ENCODE assay signal across 1 cellular context in the genomic region with DNA sequence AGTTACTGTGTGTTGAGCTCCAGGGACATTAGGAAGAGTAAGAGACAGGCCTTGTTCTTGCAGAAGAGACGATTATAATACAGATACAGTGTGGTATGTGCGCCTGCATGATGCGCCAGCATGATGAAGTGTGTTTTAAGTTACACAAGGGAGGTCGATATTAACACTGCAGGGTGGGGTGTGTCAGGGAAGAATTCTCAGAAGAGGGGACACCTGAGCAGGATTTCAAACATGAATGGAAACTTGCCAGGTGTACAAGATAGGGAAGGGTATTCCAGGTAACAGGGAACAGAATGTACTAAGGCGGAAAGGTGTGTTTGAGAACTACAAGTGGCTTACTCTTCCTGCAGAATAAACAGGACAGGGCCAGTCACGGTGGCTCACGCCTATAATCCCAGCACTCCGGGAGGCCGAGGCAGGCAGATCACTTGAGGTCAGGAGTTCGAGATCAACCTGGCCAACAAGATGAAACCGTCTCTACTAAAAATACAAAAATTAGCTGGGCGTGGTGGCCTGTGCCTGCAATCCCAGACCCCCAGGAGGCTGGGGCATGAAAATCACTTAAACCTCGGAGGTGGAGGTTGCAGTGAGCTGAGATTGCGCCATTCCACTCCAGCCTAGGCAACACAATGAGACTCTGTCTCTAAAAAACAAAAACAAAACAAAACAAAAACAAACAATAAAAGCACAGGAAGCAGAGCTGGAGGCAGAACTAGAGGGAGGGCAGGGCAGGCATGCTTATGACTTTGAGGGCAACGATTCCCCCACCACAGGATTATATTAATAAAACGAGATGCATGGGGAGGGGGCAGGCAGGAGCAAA.
TF ChIP-seq lines count a peak whose summit lies in the region.

No MANE protein-coding gene starts in this region.

TF ChIP-seq in H1, 55 proteins besides CTCF, POLR2A, EP300 and RAD21:
- TF ChIP-seq SP1 (IDR thresholded peaks at IDR 0.05; ENCODE audit: low read depth, low read length) (no peak), SIX5 (IDR thresholded peaks at IDR 0.05; ENCODE audit: low read depth, low read length) (no peak), JUND (IDR thresholded peaks at IDR 0.05; ENCODE audit: low read length) (no peak), RXRA (IDR thresholded peaks at IDR 0.05; ENCODE audit: insufficient read depth, low read depth, low read length) (no peak), CREB1 (IDR thresholded peaks at IDR 0.05) (no peak), SIRT6 (IDR thresholded peaks at IDR 0.05; ENCODE audit: low read length) (no peak), POU5F1 (IDR thresholded peaks at IDR 0.05; ENCODE audit: low read depth, low read length) (no peak), POLR2AphosphoS5 (IDR thresholded peaks at IDR 0.05; ENCODE audit: low read depth, low read length) (no peak), NRF1 (IDR thresholded peaks at IDR 0.05; ENCODE audit: low read depth, low read length) (no peak)
